15 cellular contexts compared by ENCODE assay signal in the genomic region with DNA sequence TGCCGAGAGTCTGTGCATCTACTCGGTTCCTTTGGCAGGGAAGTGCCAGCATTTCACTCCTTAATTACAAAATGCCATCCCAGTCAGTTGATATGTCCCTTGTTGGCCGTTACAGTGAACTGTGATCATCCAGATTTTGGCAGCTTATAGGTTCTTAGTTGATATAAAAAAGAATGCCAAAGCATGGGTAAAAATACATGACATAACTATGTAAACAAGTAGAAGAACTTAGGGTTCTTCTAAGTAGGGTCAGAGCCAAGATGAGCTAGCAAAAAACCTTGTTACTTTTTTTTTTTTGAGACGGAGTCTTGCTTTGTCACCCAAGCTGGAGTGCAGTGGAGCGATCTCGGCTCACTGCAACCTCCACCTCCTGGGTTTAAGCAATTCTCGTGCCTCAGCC.
A peak's percentile ranks its signal among the peaks of the same experiment; 100 is the strongest.
DNase-seq lines count a peak whose midpoint lies in the region; TF ChIP-seq lines count a peak whose summit lies in the region.
"Had no signal": no experiment of that assay in that cellular context is flagged by ENCODE, and none has a peak within 500 bp of the region (broad histone marks: within the 10 kb centered on the region; RNA-seq: fewer than 3 reads in every experiment).

No MANE protein-coding gene starts in this region.

- no peaks in the 10 kb centered on the region for H3K79me2 ChIP-seq in neural progenitor cell (ENCODE audit: low read depth)

- no peak for TF ChIP-seq POLR2A in thyroid gland (IDR thresholded peaks at IDR 0.05)

- 86 to 87% methylated on average over 7 of the region's 7 CpGs for WGBS in thyroid gland, 2 donors

- H3K4me1 Mint-ChIP-seq in neural progenitor cell (peaks cover 24% of the 10 kb centered on the region), endothelial cell (ENCODE audit: unreplicated experiment) (peaks cover 7% of the 10 kb centered on the region)
- H3K4me1 Mint-ChIP-seq in activated CD4-positive, alpha-beta memory T cell treated with anti-CD3 and anti-CD28 coated beads, Interleukin-2, amount 10 ng/mL, durations not matched to agents 7 days and 5 days: peaks cover 8% of the 10 kb centered on the region
- H3K4me1 Mint-ChIP-seq: naive thymus-derived CD8-positive, alpha-beta T cell had no signal

- no peak for TF ChIP-seq CTCF in LNCaP clone FGC (IDR thresholded peaks at IDR 0.05; ENCODE audit: control insufficient read depth, extremely low read depth, insufficient read depth)
- TF ChIP-seq CTCF in neural progenitor cell (IDR thresholded peaks at IDR 0.05): no peak
- TF ChIP-seq CTCF in thyroid gland (IDR thresholded peaks at IDR 0.05): no peak
- TF ChIP-seq CTCF in endothelial cell (IDR thresholded peaks at IDR 0.05; ENCODE audit: unreplicated experiment): no peak

- H4K20me1 ChIP-seq in neural progenitor cell (ENCODE audit: low read depth): no peaks in the 10 kb centered on the region

- peaks cover 23% of the 10 kb centered on the region for H3K36me3 Mint-ChIP-seq in neural progenitor cell
- peaks cover 37% of the 10 kb centered on the region for H3K36me3 Mint-ChIP-seq in endothelial cell (ENCODE audit: low read depth, unreplicated experiment)
- peaks cover 41% of the 10 kb centered on the region for H3K36me3 Mint-ChIP-seq in activated CD4-positive, alpha-beta memory T cell treated with anti-CD3 and anti-CD28 coated beads, Interleukin-2, amount 10 ng/mL, durations not matched to agents 7 days and 5 days (ENCODE audit: low read depth)

- H3K27ac ChIP-seq in cingulate gyrus (ENCODE audit: low read depth, low read length) (peak overlapping the region; percentile 84), neural progenitor cell (no peak overlapping the region), thyroid gland (peak overlapping the region; percentile 8 to 84 (median 74))
- H3K27ac ChIP-seq: SJCRH30 had no signal

- DNase-seq in LNCaP clone FGC (ENCODE audit: low read depth) (peak; percentile 96), neural progenitor cell (ENCODE audit: low spot score) (no peak), thyroid gland (no peak), endothelial cell (ENCODE audit: low spot score) (no peak), amniotic stem cell (lab: John Stamatoyannopoulos, UW) (no peak)
- DNase-seq in activated CD4-positive, alpha-beta memory T cell treated with anti-CD3 and anti-CD28 coated beads, Interleukin-2, amount 10 ng/mL, durations not matched to agents 7 days and 5 days: no peak
- DNase-seq: AML-193; mammary epithelial cell; naive thymus-derived CD8-positive, alpha-beta T cell; NCI-H187 treated with DMSO at 0.1 percent for 48 hours; NCI-H510A; SJCRH30; T-helper 9 cell had no signal

- H3K4me3 Mint-ChIP-seq in neural progenitor cell: no peak overlapping the region
- H3K4me3 Mint-ChIP-seq in endothelial cell (ENCODE audit: unreplicated experiment): no peak overlapping the region
- no peak overlapping the region for H3K4me3 Mint-ChIP-seq in activated CD4-positive, alpha-beta memory T cell treated with anti-CD3 and anti-CD28 coated beads, Interleukin-2, amount 10 ng/mL, durations not matched to agents 7 days and 5 days
- H3K4me3 Mint-ChIP-seq: naive thymus-derived CD8-positive, alpha-beta T cell had no signal

- H3K4me3 ChIP-seq in LNCaP clone FGC (ENCODE audit: low read depth, low read length): no peak overlapping the region
- H3K4me3 ChIP-seq in neural progenitor cell: no peak overlapping the region
- no peak overlapping the region for H3K4me3 ChIP-seq in thyroid gland (replicated peaks in 1 of 3)
- H3K4me3 ChIP-seq: SJCRH30 had no signal

- H3K4me1 ChIP-seq in neural progenitor cell (no peaks in the 10 kb centered on the region), thyroid gland (peaks cover 7 to 26% of the 10 kb centered on the region in 2 donors)

- H3K27ac Mint-ChIP-seq in neural progenitor cell (peak overlapping the region; percentile 13), endothelial cell (ENCODE audit: unreplicated experiment) (no peak overlapping the region)
- no peak overlapping the region for H3K27ac Mint-ChIP-seq in activated CD4-positive, alpha-beta memory T cell treated with anti-CD3 and anti-CD28 coated beads, Interleukin-2, amount 10 ng/mL, durations not matched to agents 7 days and 5 days
- H3K27ac Mint-ChIP-seq: activated T-helper 2 cell treated with anti-CD3 and anti-CD28 coated beads, Interferon-gamma antibody, Interleukin-2, Interleukin-4, amounts not matched to agents 10 μg/mL and 5 μg/mL and 100 μg/mL, durations not matched to agents 14 hours and 24 hours and 36 hours had no signal

- H3K9me3 Mint-ChIP-seq in neural progenitor cell: no peaks in the 10 kb centered on the region
- no peaks in the 10 kb centered on the region for H3K9me3 Mint-ChIP-seq in endothelial cell (ENCODE audit: unreplicated experiment)
- H3K9me3 Mint-ChIP-seq in activated CD4-positive, alpha-beta memory T cell treated with anti-CD3 and anti-CD28 coated beads, Interleukin-2, amount 10 ng/mL, durations not matched to agents 7 days and 5 days: no peaks in the 10 kb centered on the region
- H3K9me3 Mint-ChIP-seq: activated T-helper 2 cell treated with anti-CD3 and anti-CD28 coated beads, Interferon-gamma antibody, Interleukin-2, Interleukin-4, amounts not matched to agents 10 μg/mL and 5 μg/mL and 100 μg/mL, durations not matched to agents 14 hours and 24 hours and 36 hours; naive thymus-derived CD8-positive, alpha-beta T cell had no signal

- H3K27me3 ChIP-seq in neural progenitor cell (no peaks in the 10 kb centered on the region), thyroid gland (no peaks in the 10 kb centered on the region)
- H3K27me3 ChIP-seq: SJCRH30 had no signal

- peaks cover 3% of the 10 kb centered on the region for H3K27me3 Mint-ChIP-seq in neural progenitor cell (ENCODE audit: insufficient read depth, low read depth)
- H3K27me3 Mint-ChIP-seq in endothelial cell (ENCODE audit: unreplicated experiment): peaks cover 6% of the 10 kb centered on the region
- no peaks in the 10 kb centered on the region for H3K27me3 Mint-ChIP-seq in activated CD4-positive, alpha-beta memory T cell treated with anti-CD3 and anti-CD28 coated beads, Interleukin-2, amount 10 ng/mL, durations not matched to agents 7 days and 5 days
- H3K27me3 Mint-ChIP-seq: naive thymus-derived CD8-positive, alpha-beta T cell had no signal

- no peak overlapping the region for H3K9ac ChIP-seq in neural progenitor cell

- H3K9me3 ChIP-seq in neural progenitor cell (ENCODE audit: low read depth): no peaks in the 10 kb centered on the region
- no peaks in the 10 kb centered on the region for H3K9me3 ChIP-seq in thyroid gland
- H3K9me3 ChIP-seq: SJCRH30 had no signal

- CTCF ChIA-PET in activated CD4-positive, alpha-beta memory T cell treated with anti-CD3 and anti-CD28 coated beads, Interleukin-2, amount 10 ng/mL, durations not matched to agents 7 days and 5 days (lab: Charles Lee): no interaction called here

- no peak overlapping the region for H3K4me2 ChIP-seq in neural progenitor cell

- peaks cover 5% of the 10 kb centered on the region for H3K36me3 ChIP-seq in neural progenitor cell
- peaks cover 18 to 23% of the 10 kb centered on the region in 2 donors for H3K36me3 ChIP-seq in thyroid gland

- intact Hi-C loops in thyroid gland (cut with DNase I): no loop called here

- POLR2A ChIA-PET in activated CD4-positive, alpha-beta memory T cell treated with anti-CD3 and anti-CD28 coated beads, Interleukin-2, amount 10 ng/mL, durations not matched to agents 7 days and 5 days (lab: Charles Lee): no interaction called here

- no peak overlapping the region for H2AFZ ChIP-seq in neural progenitor cell (replicated peaks)

- H3F3A ChIP-seq in neural progenitor cell (ENCODE audit: low read depth): no peaks in the 10 kb centered on the region
